1 cellular context compared by ENCODE assay signal in the genomic region with DNA sequence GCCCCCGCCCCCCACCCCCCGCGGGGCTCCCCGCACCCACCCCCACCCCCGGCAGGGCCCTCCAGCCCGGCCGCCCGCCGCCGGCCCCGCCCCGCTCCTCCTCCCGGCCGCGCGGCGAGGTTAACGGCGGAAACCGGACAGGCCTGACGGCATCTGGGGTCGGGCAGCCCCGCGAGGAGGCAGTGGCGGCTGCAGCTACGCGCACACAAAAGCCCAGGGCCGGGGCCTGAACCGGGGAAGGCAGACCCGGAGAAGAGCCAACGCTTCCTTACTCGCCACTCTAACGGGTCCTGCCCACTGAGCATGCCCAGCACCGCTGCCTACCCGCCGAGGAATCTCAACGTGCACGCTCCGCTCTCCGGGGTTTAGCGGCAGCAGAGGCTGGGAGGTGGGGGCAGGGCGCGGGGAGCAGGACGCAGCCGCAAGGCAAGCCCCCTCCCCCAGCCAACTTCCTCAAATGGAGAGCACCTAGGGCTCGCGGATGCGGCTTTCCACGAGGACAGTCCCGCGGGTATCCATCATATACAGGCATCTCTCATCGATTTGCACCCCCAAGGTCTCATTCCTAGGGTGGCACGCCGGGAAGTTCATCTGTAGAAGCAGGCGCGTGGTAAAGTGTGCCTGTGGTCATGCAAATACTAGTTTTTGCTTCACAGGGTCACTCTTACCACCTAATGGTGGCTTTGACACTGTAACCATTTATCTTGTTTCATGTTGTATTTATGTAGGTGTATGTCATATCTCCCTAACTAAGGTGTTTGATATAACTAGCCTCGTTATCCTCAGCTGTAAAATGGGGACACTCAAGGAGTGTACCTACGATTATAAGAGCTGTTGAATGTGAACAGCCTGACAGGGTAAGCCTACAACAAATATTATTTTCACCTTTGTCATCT.
TF ChIP-seq lines count a peak whose summit lies in the region.

A gene (minus strand): TSS at position 339 of the 896 bp plus-strand sequence. CDS start 761 bp downstream, outside the sequence.

TF ChIP-seq in K562, 482 proteins besides CTCF, POLR2A, EP300 and RAD21 (continued from another document and continues in another):
- TF ChIP-seq PTRF (tag; IDR thresholded peaks at IDR 0.05) (no peak), FIP1L1 (IDR thresholded peaks at IDR 0.05; ENCODE audit: low read depth, low read length, poor library complexity, severe bottlenecking) (peak; percentile 79), GABPA (tag; conservative IDR thresholded peaks at IDR 0.05; ENCODE audit: low read depth) (peak; percentile 52), RB1 (IDR thresholded peaks at IDR 0.05; ENCODE audit: low read depth) (peak; percentile 89), ELF4 (CRISPR knock-in tag; IDR thresholded peaks at IDR 0.05) (peak; percentile 78; the same call in 1 of the 2 replicates), ETV5 (CRISPR knock-in tag; IDR thresholded peaks at IDR 0.05; ENCODE audit: low read depth) (peak; percentile 43; the same call in 1 of the 2 replicates), ZNF12 (CRISPR knock-in tag; IDR thresholded peaks at IDR 0.05) (peak; percentile 59; the same call in 1 of the 2 replicates), NCOA1 (IDR thresholded peaks at IDR 0.05; ENCODE audit: low read depth) (peak; percentile 83), E2F3 (CRISPR knock-in tag; IDR thresholded peaks at IDR 0.05) (peak; percentile 75; the same call in 1 of the 2 replicates), ZBTB17 (CRISPR knock-in tag; IDR thresholded peaks at IDR 0.05) (peak; percentile 80), CBFA2T2 (conservative IDR thresholded peaks at IDR 0.05) (0 out of 2 replicates have a peak, but pooled peaks have one; percentile 24), PRPF4 (IDR thresholded peaks at IDR 0.05; ENCODE audit: insufficient read depth, low read depth, low read length, poor library complexity, severe bottlenecking) (peak; percentile 91), NCOR1 (IDR thresholded peaks at IDR 0.05) (peak; percentile 54; the same call in 1 of the 2 replicates), RBM22 (IDR thresholded peaks at IDR 0.05; ENCODE audit: low read depth, low read length, poor library complexity, severe bottlenecking) (peak; percentile 53), POLR2B (IDR thresholded peaks at IDR 0.05; ENCODE audit: low read depth, partially characterized antibody) (peak; percentile 87), ZNF444 (CRISPR knock-in tag; IDR thresholded peaks at IDR 0.05) (0 out of 2 replicates have a peak, but pooled peaks have one; percentile 53), BDP1 (IDR thresholded peaks at IDR 0.05; ENCODE audit: insufficient read depth, insufficient read length) (no peak), KLF6 (CRISPR knock-in tag; IDR thresholded peaks at IDR 0.05; ENCODE audit: borderline replicate concordance) (peak; percentile 51; the same call in 1 of the 2 replicates), HDAC2 (IDR thresholded peaks at IDR 0.05) (peak; percentile 90), ZNF586 (CRISPR knock-in tag; conservative IDR thresholded peaks at IDR 0.05) (no peak), OTX1 (CRISPR knock-in tag; IDR thresholded peaks at IDR 0.05) (peak; percentile 87), POLR2AphosphoS2 (IDR thresholded peaks at IDR 0.05; ENCODE audit: low read length) (peak; percentile 90), ESRRA (IDR thresholded peaks at IDR 0.05; ENCODE audit: borderline replicate concordance, low read depth) (peak; percentile 77; the same call in 1 of the 2 replicates), SUPT5H (IDR thresholded peaks at IDR 0.05) (peak; percentile 87), MIER1 (IDR thresholded peaks at IDR 0.05; ENCODE audit: low read depth) (0 out of 2 replicates have a peak, but pooled peaks have one; percentile 44), EP400 (IDR thresholded peaks at IDR 0.05) (peak; percentile 98), RBM39 (optimal IDR thresholded peaks at IDR 0.05; ENCODE audit: low read depth, low read length) (peak; percentile 38), ELF1 (tag; IDR thresholded peaks at IDR 0.05) (peak; percentile 73), BRF1 (IDR thresholded peaks at IDR 0.05; ENCODE audit: borderline replicate concordance, extremely low read depth, insufficient read length) (no peak), HNRNPL (IDR thresholded peaks at IDR 0.05; ENCODE audit: low read depth, low read length) (peak; percentile 90), ZNF764 (CRISPR knock-in tag; IDR thresholded peaks at IDR 0.05; ENCODE audit: low read depth) (no peak), BCOR (IDR thresholded peaks at IDR 0.05) (peak; percentile 74), ARID1B (IDR thresholded peaks at IDR 0.05) (peak; percentile 80), XRCC5 (IDR thresholded peaks at IDR 0.05; ENCODE audit: low read depth, low read length) (peak; percentile 96), KDM2B (CRISPR knock-in tag; IDR thresholded peaks at IDR 0.05) (0 out of 2 replicates have a peak, but pooled peaks have one; percentile 70)
- TF ChIP-seq, protein P1, sequence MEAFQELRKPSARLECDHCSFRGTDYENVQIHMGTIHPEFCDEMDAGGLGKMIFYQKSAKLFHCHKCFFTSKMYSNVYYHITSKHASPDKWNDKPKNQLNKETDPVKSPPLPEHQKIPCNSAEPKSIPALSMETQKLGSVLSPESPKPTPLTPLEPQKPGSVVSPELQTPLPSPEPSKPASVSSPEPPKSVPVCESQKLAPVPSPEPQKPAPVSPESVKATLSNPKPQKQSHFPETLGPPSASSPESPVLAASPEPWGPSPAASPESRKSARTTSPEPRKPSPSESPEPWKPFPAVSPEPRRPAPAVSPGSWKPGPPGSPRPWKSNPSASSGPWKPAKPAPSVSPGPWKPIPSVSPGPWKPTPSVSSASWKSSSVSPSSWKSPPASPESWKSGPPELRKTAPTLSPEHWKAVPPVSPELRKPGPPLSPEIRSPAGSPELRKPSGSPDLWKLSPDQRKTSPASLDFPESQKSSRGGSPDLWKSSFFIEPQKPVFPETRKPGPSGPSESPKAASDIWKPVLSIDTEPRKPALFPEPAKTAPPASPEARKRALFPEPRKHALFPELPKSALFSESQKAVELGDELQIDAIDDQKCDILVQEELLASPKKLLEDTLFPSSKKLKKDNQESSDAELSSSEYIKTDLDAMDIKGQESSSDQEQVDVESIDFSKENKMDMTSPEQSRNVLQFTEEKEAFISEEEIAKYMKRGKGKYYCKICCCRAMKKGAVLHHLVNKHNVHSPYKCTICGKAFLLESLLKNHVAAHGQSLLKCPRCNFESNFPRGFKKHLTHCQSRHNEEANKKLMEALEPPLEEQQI (IDR thresholded peaks at IDR 0.05) = peak; percentile 97
- TF ChIP-seq, protein P2, sequence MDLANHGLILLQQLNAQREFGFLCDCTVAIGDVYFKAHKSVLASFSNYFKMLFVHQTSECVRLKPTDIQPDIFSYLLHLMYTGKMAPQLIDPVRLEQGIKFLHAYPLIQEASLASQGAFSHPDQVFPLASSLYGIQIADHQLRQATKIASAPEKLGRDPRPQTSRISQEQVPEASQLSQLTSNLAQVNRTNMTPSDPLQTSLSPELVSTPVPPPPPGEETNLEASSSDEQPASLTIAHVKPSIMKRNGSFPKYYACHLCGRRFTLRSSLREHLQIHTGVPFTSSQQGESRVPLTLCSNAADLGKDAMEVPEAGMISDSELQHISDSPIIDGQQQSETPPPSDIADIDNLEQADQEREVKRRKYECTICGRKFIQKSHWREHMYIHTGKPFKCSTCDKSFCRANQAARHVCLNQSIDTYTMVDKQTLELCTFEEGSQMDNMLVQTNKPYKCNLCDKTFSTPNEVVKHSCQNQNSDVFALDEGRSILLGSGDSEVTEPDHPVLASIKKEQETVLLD (IDR thresholded peaks at IDR 0.05) = peak; percentile 93
- TF ChIP-seq, protein P3, sequence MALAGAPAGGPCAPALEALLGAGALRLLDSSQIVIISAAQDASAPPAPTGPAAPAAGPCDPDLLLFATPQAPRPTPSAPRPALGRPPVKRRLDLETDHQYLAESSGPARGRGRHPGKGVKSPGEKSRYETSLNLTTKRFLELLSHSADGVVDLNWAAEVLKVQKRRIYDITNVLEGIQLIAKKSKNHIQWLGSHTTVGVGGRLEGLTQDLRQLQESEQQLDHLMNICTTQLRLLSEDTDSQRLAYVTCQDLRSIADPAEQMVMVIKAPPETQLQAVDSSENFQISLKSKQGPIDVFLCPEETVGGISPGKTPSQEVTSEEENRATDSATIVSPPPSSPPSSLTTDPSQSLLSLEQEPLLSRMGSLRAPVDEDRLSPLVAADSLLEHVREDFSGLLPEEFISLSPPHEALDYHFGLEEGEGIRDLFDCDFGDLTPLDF (CRISPR knock-in tag; IDR thresholded peaks at IDR 0.05) = peak; percentile 69; the same call in 1 of the 2 replicates
- TF ChIP-seq, protein P4, sequence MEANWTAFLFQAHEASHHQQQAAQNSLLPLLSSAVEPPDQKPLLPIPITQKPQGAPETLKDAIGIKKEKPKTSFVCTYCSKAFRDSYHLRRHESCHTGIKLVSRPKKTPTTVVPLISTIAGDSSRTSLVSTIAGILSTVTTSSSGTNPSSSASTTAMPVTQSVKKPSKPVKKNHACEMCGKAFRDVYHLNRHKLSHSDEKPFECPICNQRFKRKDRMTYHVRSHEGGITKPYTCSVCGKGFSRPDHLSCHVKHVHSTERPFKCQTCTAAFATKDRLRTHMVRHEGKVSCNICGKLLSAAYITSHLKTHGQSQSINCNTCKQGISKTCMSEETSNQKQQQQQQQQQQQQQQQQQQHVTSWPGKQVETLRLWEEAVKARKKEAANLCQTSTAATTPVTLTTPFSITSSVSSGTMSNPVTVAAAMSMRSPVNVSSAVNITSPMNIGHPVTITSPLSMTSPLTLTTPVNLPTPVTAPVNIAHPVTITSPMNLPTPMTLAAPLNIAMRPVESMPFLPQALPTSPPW (CRISPR knock-in tag; IDR thresholded peaks at IDR 0.05) = peak; percentile 90
- TF ChIP-seq, protein P5, sequence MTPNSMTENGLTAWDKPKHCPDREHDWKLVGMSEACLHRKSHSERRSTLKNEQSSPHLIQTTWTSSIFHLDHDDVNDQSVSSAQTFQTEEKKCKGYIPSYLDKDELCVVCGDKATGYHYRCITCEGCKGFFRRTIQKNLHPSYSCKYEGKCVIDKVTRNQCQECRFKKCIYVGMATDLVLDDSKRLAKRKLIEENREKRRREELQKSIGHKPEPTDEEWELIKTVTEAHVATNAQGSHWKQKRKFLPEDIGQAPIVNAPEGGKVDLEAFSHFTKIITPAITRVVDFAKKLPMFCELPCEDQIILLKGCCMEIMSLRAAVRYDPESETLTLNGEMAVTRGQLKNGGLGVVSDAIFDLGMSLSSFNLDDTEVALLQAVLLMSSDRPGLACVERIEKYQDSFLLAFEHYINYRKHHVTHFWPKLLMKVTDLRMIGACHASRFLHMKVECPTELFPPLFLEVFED (CRISPR knock-in tag; conservative IDR thresholded peaks at IDR 0.05) = peak; percentile 69; the same call in 1 of the 2 replicates
- TF ChIP-seq, protein P6, sequence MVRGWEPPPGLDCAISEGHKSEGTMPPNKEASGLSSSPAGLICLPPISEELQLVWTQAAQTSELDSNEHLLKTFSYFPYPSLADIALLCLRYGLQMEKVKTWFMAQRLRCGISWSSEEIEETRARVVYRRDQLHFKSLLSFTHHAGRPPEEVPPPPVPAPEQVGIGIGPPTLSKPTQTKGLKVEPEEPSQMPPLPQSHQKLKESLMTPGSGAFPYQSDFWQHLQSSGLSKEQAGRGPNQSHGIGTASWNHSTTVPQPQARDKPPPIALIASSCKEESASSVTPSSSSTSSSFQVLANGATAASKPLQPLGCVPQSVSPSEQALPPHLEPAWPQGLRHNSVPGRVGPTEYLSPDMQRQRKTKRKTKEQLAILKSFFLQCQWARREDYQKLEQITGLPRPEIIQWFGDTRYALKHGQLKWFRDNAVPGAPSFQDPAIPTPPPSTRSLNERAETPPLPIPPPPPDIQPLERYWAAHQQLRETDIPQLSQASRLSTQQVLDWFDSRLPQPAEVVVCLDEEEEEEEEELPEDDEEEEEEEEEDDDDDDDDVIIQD (CRISPR knock-in tag; IDR thresholded peaks at IDR 0.05) = 0 out of 2 replicates have a peak, but pooled peaks have one; percentile 34
- TF ChIP-seq, protein P7, sequence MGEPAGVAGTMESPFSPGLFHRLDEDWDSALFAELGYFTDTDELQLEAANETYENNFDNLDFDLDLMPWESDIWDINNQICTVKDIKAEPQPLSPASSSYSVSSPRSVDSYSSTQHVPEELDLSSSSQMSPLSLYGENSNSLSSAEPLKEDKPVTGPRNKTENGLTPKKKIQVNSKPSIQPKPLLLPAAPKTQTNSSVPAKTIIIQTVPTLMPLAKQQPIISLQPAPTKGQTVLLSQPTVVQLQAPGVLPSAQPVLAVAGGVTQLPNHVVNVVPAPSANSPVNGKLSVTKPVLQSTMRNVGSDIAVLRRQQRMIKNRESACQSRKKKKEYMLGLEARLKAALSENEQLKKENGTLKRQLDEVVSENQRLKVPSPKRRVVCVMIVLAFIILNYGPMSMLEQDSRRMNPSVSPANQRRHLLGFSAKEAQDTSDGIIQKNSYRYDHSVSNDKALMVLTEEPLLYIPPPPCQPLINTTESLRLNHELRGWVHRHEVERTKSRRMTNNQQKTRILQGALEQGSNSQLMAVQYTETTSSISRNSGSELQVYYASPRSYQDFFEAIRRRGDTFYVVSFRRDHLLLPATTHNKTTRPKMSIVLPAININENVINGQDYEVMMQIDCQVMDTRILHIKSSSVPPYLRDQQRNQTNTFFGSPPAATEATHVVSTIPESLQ (CRISPR knock-in tag; IDR thresholded peaks at IDR 0.05) = peak; percentile 90; the same call in 1 of the 2 replicates
- TF ChIP-seq, protein P8, sequence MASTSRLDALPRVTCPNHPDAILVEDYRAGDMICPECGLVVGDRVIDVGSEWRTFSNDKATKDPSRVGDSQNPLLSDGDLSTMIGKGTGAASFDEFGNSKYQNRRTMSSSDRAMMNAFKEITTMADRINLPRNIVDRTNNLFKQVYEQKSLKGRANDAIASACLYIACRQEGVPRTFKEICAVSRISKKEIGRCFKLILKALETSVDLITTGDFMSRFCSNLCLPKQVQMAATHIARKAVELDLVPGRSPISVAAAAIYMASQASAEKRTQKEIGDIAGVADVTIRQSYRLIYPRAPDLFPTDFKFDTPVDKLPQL (IDR thresholded peaks at IDR 0.05; ENCODE audit: extremely low read depth, insufficient read length) = peak; percentile 12
- TF ChIP-seq, protein P9, sequence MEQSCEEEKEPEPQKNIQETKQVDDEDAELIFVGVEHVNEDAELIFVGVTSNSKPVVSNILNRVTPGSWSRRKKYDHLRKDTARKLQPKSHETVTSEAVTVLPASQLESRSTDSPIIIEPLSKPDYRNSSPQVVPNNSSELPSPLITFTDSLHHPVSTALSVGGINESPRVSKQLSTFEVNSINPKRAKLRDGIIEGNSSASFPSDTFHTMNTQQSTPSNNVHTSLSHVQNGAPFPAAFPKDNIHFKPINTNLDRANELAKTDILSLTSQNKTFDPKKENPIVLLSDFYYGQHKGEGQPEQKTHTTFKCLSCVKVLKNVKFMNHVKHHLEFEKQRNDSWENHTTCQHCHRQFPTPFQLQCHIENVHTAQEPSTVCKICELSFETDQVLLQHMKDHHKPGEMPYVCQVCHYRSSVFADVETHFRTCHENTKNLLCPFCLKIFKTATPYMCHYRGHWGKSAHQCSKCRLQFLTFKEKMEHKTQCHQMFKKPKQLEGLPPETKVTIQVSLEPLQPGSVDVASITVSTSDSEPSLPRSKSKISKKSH (CRISPR knock-in tag; IDR thresholded peaks at IDR 0.05) = no peak
